ENCODE assay signal across 16 cellular contexts in the genomic region with DNA sequence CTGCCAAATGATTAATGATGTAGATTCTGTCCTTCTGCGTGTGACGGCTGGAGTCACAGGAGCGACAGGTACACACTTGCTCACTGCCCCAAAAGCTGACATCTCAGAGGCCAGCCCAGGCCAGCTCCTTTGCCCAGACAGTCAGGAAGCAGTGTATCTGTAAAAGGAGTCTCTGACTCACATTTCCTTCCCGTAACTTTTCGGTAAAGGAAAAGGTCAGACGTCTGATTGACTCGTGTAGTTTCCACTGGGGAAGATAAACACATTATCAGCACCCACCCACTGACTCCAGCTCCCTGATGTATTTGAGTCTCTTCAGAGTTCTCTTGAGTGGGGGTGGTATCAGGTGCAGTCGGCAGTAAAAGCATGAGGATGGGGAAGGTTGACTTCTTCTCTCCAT.
DNase-seq lines count a peak whose midpoint lies in the region; ATAC-seq and TF ChIP-seq lines count a peak whose summit lies in the region.
"Had no signal": no experiment of that assay in that cellular context is flagged by ENCODE, and none has a peak within 500 bp of the region (broad histone marks: within the 10 kb centered on the region; RNA-seq: fewer than 3 reads in every experiment).

No MANE protein-coding gene starts in this region.

- peak; percentile 43 for DNase-seq in activated CD4-positive, alpha-beta T cell treated with anti-CD3 and anti-CD28 coated beads for 36 hours
- no peak for DNase-seq in activated CD4-positive, alpha-beta T cell treated with anti-CD3 and anti-CD28 coated beads, Interleukin-2, amount 50 U/mL, for 1 hour
- DNase-seq in RWPE1 (ENCODE audit: low spot score) (peak; percentile 61), endothelial cell (ENCODE audit: low spot score) (no peak), mesothelial cell of epicardium (ENCODE audit: low spot score in 2 of 2, unreplicated experiment in 2 of 2) (no peak), thyroid gland (no peak), NCI-H2227 (lab: John Stamatoyannopoulos, UW; ENCODE audit: unreplicated experiment) (no peak), NCI-H2171 (lab: John Stamatoyannopoulos, UW) (no peak)
- DNase-seq: 8988T; activated naive CD8-positive, alpha-beta T cell treated with anti-CD3 and anti-CD28 coated beads, Interleukin-2, amount 10 ng/mL, durations not matched to agents 7 days and 5 days; COR-L47; foreskin melanocyte; H7 had no signal

- no peaks in the 10 kb centered on the region for H3K9me3 Mint-ChIP-seq in activated CD4-positive, alpha-beta T cell treated with anti-CD3 and anti-CD28 coated beads for 36 hours (ENCODE audit: low read depth)
- H3K9me3 Mint-ChIP-seq in endothelial cell (ENCODE audit: unreplicated experiment): no peaks in the 10 kb centered on the region
- H3K9me3 Mint-ChIP-seq in mesothelial cell of epicardium: no peaks in the 10 kb centered on the region
- H3K9me3 Mint-ChIP-seq: activated naive CD8-positive, alpha-beta T cell treated with anti-CD3 and anti-CD28 coated beads, Interleukin-2, amount 10 ng/mL, durations not matched to agents 7 days and 5 days; dendritic cell treated with granulocyte-macrophage colony-stimulating factor and Interleukin-4, amounts not matched to agents 40 ng/mL and 50 ng/mL, for 4 days; neural progenitor cell had no signal

- TF ChIP-seq POLR2A in thyroid gland (IDR thresholded peaks at IDR 0.05): no peak

- H3K4me1 ChIP-seq in thyroid gland: no peaks in the 10 kb centered on the region
- H3K4me1 ChIP-seq: suprapubic skin had no signal

- no peaks in the 10 kb centered on the region for H3K36me3 ChIP-seq in thyroid gland
- H3K36me3 ChIP-seq: neural progenitor cell, suprapubic skin had no signal

- TF ChIP-seq CTCF in RWPE1 (conservative IDR thresholded peaks at IDR 0.05; ENCODE audit: low read depth) (no peak), endothelial cell (IDR thresholded peaks at IDR 0.05; ENCODE audit: unreplicated experiment) (no peak), mesothelial cell of epicardium (IDR thresholded peaks at IDR 0.05; ENCODE audit: unreplicated experiment) (no peak), thyroid gland (IDR thresholded peaks at IDR 0.05) (no peak)

- CTCF ChIA-PET in activated CD4-positive, alpha-beta T cell treated with anti-CD3 and anti-CD28 coated beads for 36 hours (lab: Charles Lee): interaction anchor here (1.4 kb wide), 1 partner anchor 9 kb away, joined by 4 read pairs; no protein-coding TSS in a partner anchor
- CTCF ChIA-PET in RWPE1 (lab: Yijun Ruan, JAX): interaction anchor here (0.9 kb wide), 1 partner anchor 42 kb away, joined by 6 read pairs; no protein-coding TSS in a partner anchor

- no peaks in the 10 kb centered on the region for H3K9me3 ChIP-seq in thyroid gland
- H3K9me3 ChIP-seq: suprapubic skin had no signal

- H3K27me3 Mint-ChIP-seq in activated CD4-positive, alpha-beta T cell treated with anti-CD3 and anti-CD28 coated beads for 36 hours: peaks cover 5% of the 10 kb centered on the region
- H3K27me3 Mint-ChIP-seq in endothelial cell (ENCODE audit: unreplicated experiment) (peaks cover 7% of the 10 kb centered on the region), mesothelial cell of epicardium (ENCODE audit: low read depth) (peaks cover 2% of the 10 kb centered on the region)

- H3K4me3 Mint-ChIP-seq in activated CD4-positive, alpha-beta T cell treated with anti-CD3 and anti-CD28 coated beads for 36 hours: peak overlapping the region; percentile 54
- no peak overlapping the region for H3K4me3 Mint-ChIP-seq in endothelial cell (ENCODE audit: unreplicated experiment)
- no peak overlapping the region for H3K4me3 Mint-ChIP-seq in mesothelial cell of epicardium
- H3K4me3 Mint-ChIP-seq: dendritic cell treated with granulocyte-macrophage colony-stimulating factor and Interleukin-4, amounts not matched to agents 40 ng/mL and 50 ng/mL, for 4 days; neural progenitor cell had no signal

- H3K27ac ChIP-seq in RWPE1: peak overlapping the region; percentile 58
- H3K27ac ChIP-seq in thyroid gland: no peak overlapping the region
- H3K27ac ChIP-seq: neural progenitor cell, suprapubic skin had no signal

- peak overlapping the region; percentile 93 for H3K27ac Mint-ChIP-seq in activated CD4-positive, alpha-beta T cell treated with anti-CD3 and anti-CD28 coated beads for 36 hours
- H3K27ac Mint-ChIP-seq in endothelial cell (ENCODE audit: unreplicated experiment) (peak overlapping the region; percentile 9), mesothelial cell of epicardium (peak overlapping the region; percentile 13)
- H3K27ac Mint-ChIP-seq: activated naive CD8-positive, alpha-beta T cell treated with anti-CD3 and anti-CD28 coated beads, Interleukin-2, amount 10 ng/mL, durations not matched to agents 7 days and 5 days; dendritic cell treated with granulocyte-macrophage colony-stimulating factor and Interleukin-4, amounts not matched to agents 40 ng/mL and 50 ng/mL, for 4 days; neural progenitor cell had no signal

- peaks cover 28% of the 10 kb centered on the region for H3K4me1 Mint-ChIP-seq in activated CD4-positive, alpha-beta T cell treated with anti-CD3 and anti-CD28 coated beads for 36 hours
- peaks cover 19% of the 10 kb centered on the region for H3K4me1 Mint-ChIP-seq in endothelial cell (ENCODE audit: unreplicated experiment)
- H3K4me1 Mint-ChIP-seq in mesothelial cell of epicardium: peaks cover 24% of the 10 kb centered on the region

- POLR2A ChIA-PET in activated CD4-positive, alpha-beta T cell treated with anti-CD3 and anti-CD28 coated beads for 36 hours (lab: Charles Lee): no interaction called here
- POLR2A ChIA-PET in RWPE1 (lab: Yijun Ruan, JAX; ENCODE audit: low non-redundant PET): no interaction called here

- H3K4me3 ChIP-seq in thyroid gland (replicated peaks in 1 of 3): no peak overlapping the region
- H3K4me3 ChIP-seq: neural progenitor cell, suprapubic skin had no signal

- no peaks in the 10 kb centered on the region for H3K27me3 ChIP-seq in thyroid gland
- H3K27me3 ChIP-seq: neural progenitor cell had no signal

- no peaks in the 10 kb centered on the region for H3K36me3 Mint-ChIP-seq in activated CD4-positive, alpha-beta T cell treated with anti-CD3 and anti-CD28 coated beads for 36 hours (ENCODE audit: low read depth)
- H3K36me3 Mint-ChIP-seq in endothelial cell (ENCODE audit: low read depth, unreplicated experiment): no peaks in the 10 kb centered on the region
- H3K36me3 Mint-ChIP-seq in mesothelial cell of epicardium: no peaks in the 10 kb centered on the region
- H3K36me3 Mint-ChIP-seq: activated naive CD8-positive, alpha-beta T cell treated with anti-CD3 and anti-CD28 coated beads, Interleukin-2, amount 10 ng/mL, durations not matched to agents 7 days and 5 days had no signal

- intact Hi-C loops in activated CD4-positive, alpha-beta T cell treated with anti-CD3 and anti-CD28 coated beads for 36 hours (cut with DNase I, micrococcal nuclease): loop anchor here in 1 of 2 experiments (5.0 kb wide), 1 partner anchor 1355 kb away; a partner anchor contains a TSS
- intact Hi-C loops in thyroid gland (cut with DNase I): loop anchor here (10.0 kb wide), 2 partner anchors 112 to 502 kb away; no protein-coding TSS in a partner anchor

- WGBS in thyroid gland, 2 donors: 73 to 74% methylated on average over 8 of the region's 8 CpGs

- ATAC-seq in activated CD4-positive, alpha-beta T cell treated with anti-CD3 and anti-CD28 coated beads for 36 hours: peak; percentile 67

Comparison
In these comparisons a context has a peak if more than half of its experiments do, and no peak if none do; other contexts are left out.
1. DNase-seq: peak in activated CD4-positive, alpha-beta T cell treated with anti-CD3 and anti-CD28 coated beads for 36 hours (single experiment) and RWPE1 (single experiment); none in activated CD4-positive, alpha-beta T cell treated with anti-CD3 and anti-CD28 coated beads, Interleukin-2, amount 50 U/mL, for 1 hour (single experiment), endothelial cell (single experiment), mesothelial cell of epicardium (0 of 2), thyroid gland (0 of 2), NCI-H2227 (single experiment) and NCI-H2171 (single experiment).
2. H3K27ac Mint-ChIP-seq: peak in every context shown above with its lines; median percentile 93 in activated CD4-positive, alpha-beta T cell treated with anti-CD3 and anti-CD28 coated beads for 36 hours; 13 in mesothelial cell of epicardium; 9 in endothelial cell.